Comparison of ENCODE assay signal across 1 cellular context in genomic region chr19:58519355-58520256, GRCh38.
TF ChIP-seq lines count a peak whose summit lies in the region.

ZBTB45 (minus strand) TSS chr19:58519810; CDS start chr19:58517673, 2,137 bp downstream.

TF ChIP-seq in HepG2, 621 proteins besides CTCF, POLR2A, EP300 and RAD21 (continued from another document and continues in another):
- TF ChIP-seq ZNF512B (CRISPR knock-in tag; IDR thresholded peaks at IDR 0.05; ENCODE audit: borderline replicate concordance) (0 out of 2 replicates have a peak, but pooled peaks have one; percentile 26), ZBTB40 (IDR thresholded peaks at IDR 0.05) (peak; percentile 98), ZBTB40 (CRISPR knock-in tag; IDR thresholded peaks at IDR 0.05) (peak; percentile 92), HHEX (CRISPR knock-in tag; IDR thresholded peaks at IDR 0.05) (no peak), FLYWCH1 (CRISPR knock-in tag; IDR thresholded peaks at IDR 0.05) (no peak), ZNF614 (CRISPR knock-in tag; IDR thresholded peaks at IDR 0.05; ENCODE audit: borderline replicate concordance) (peak; percentile 86), ZNF138 (CRISPR knock-in tag; IDR thresholded peaks at IDR 0.05; ENCODE audit: low read depth) (peak; percentile 91), ZNF629 (CRISPR knock-in tag; conservative IDR thresholded peaks at IDR 0.05) (peak; percentile 56), TCF7L2 (IDR thresholded peaks at IDR 0.05; ENCODE audit: low read depth, low read length) (no peak), HNF4G (IDR thresholded peaks at IDR 0.05; ENCODE audit: borderline replicate concordance, low read depth, low read length) (no peak), HNF4G (CRISPR knock-in tag; IDR thresholded peaks at IDR 0.05; ENCODE audit: borderline replicate concordance, low read depth) (0 out of 2 replicates have a peak, but pooled peaks have one; percentile 56), HNRNPLL (IDR thresholded peaks at IDR 0.05; ENCODE audit: low read depth, low read length, poor library complexity, severe bottlenecking) (peak; percentile 95), ZNF883 (CRISPR knock-in tag; IDR thresholded peaks at IDR 0.05; ENCODE audit: not compliant biosample characterization) (peak; percentile 96), SOX13 (IDR thresholded peaks at IDR 0.05) (no peak), SOX13 (CRISPR knock-in tag; conservative IDR thresholded peaks at IDR 0.05 in 1 of 2, IDR thresholded peaks at IDR 0.05 in 1 of 2) (peak in 1 of 2 experiments; percentile 68; a peak in 2 of 4 replicates), RFXANK (CRISPR knock-in tag; IDR thresholded peaks at IDR 0.05) (peak; percentile 83), MTF1 (CRISPR knock-in tag; IDR thresholded peaks at IDR 0.05) (peak; percentile 77; the same call in 1 of the 2 replicates), ZNF607 (CRISPR knock-in tag; IDR thresholded peaks at IDR 0.05; ENCODE audit: borderline replicate concordance) (peak; percentile 89; the same call in 1 of the 2 replicates), KLF6 (CRISPR knock-in tag; IDR thresholded peaks at IDR 0.05) (peak; percentile 87), TFDP1 (CRISPR knock-in tag; IDR thresholded peaks at IDR 0.05; ENCODE audit: borderline replicate concordance) (peak; percentile 77), ZNF274 (CRISPR knock-in tag; IDR thresholded peaks at IDR 0.05) (peak; percentile 88), JUNB (CRISPR knock-in tag; IDR thresholded peaks at IDR 0.05; ENCODE audit: borderline replicate concordance) (peak; percentile 71; the same call in 1 of the 2 replicates), PCBP2 (optimal IDR thresholded peaks at IDR 0.05; ENCODE audit: low read depth, low read length, poor library complexity, severe bottlenecking) (no peak), HOXD1 (CRISPR knock-in tag; IDR thresholded peaks at IDR 0.05) (peak; percentile 90), TOPORS (CRISPR knock-in tag; IDR thresholded peaks at IDR 0.05) (peak; percentile 46; the same call in 1 of the 2 replicates), NFE2 (CRISPR knock-in tag; IDR thresholded peaks at IDR 0.05) (0 out of 2 replicates have a peak, but pooled peaks have one; percentile 13), FOXC1 (CRISPR knock-in tag; IDR thresholded peaks at IDR 0.05; ENCODE audit: borderline replicate concordance) (peak; percentile 98), ADNP (CRISPR knock-in tag; IDR thresholded peaks at IDR 0.05) (no peak)
- TF ChIP-seq, protein P1, sequence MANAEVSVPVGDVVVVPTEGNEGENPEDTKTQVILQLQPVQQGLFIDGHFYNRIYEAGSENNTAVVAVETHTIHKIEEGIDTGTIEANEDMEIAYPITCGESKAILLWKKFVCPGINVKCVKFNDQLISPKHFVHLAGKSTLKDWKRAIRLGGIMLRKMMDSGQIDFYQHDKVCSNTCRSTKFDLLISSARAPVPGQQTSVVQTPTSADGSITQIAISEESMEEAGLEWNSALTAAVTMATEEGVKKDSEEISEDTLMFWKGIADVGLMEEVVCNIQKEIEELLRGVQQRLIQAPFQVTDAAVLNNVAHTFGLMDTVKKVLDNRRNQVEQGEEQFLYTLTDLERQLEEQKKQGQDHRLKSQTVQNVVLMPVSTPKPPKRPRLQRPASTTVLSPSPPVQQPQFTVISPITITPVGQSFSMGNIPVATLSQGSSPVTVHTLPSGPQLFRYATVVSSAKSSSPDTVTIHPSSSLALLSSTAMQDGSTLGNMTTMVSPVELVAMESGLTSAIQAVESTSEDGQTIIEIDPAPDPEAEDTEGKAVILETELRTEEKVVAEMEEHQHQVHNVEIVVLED (CRISPR knock-in tag; IDR thresholded peaks at IDR 0.05; ENCODE audit: borderline replicate concordance), result peak; percentile 97
- TF ChIP-seq, protein P2, sequence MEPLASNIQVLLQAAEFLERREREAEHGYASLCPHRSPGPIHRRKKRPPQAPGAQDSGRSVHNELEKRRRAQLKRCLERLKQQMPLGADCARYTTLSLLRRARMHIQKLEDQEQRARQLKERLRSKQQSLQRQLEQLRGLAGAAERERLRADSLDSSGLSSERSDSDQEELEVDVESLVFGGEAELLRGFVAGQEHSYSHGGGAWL (CRISPR knock-in tag; IDR thresholded peaks at IDR 0.05), result peak; percentile 79
- TF ChIP-seq, protein P3, sequence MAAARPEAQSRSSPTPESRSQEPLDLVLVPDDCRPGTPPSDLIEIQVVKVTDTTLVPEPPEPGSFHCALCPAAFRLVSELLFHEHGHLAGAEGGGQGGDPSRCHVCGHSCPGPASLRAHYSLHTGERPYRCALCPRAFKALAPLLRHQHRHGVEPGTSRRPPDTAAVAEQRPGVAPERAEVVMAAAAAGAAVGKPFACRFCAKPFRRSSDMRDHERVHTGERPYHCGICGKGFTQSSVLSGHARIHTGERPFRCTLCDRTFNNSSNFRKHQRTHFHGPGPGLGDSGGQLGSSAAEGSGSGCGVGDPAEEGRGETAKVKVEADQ (CRISPR knock-in tag; IDR thresholded peaks at IDR 0.05; ENCODE audit: borderline replicate concordance), result peak; percentile 98
- TF ChIP-seq, protein P4, sequence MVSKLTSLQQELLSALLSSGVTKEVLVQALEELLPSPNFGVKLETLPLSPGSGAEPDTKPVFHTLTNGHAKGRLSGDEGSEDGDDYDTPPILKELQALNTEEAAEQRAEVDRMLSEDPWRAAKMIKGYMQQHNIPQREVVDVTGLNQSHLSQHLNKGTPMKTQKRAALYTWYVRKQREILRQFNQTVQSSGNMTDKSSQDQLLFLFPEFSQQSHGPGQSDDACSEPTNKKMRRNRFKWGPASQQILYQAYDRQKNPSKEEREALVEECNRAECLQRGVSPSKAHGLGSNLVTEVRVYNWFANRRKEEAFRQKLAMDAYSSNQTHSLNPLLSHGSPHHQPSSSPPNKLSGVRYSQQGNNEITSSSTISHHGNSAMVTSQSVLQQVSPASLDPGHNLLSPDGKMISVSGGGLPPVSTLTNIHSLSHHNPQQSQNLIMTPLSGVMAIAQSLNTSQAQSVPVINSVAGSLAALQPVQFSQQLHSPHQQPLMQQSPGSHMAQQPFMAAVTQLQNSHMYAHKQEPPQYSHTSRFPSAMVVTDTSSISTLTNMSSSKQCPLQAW (CRISPR knock-in tag; IDR thresholded peaks at IDR 0.05), result peak; percentile 98
- TF ChIP-seq, protein P5, sequence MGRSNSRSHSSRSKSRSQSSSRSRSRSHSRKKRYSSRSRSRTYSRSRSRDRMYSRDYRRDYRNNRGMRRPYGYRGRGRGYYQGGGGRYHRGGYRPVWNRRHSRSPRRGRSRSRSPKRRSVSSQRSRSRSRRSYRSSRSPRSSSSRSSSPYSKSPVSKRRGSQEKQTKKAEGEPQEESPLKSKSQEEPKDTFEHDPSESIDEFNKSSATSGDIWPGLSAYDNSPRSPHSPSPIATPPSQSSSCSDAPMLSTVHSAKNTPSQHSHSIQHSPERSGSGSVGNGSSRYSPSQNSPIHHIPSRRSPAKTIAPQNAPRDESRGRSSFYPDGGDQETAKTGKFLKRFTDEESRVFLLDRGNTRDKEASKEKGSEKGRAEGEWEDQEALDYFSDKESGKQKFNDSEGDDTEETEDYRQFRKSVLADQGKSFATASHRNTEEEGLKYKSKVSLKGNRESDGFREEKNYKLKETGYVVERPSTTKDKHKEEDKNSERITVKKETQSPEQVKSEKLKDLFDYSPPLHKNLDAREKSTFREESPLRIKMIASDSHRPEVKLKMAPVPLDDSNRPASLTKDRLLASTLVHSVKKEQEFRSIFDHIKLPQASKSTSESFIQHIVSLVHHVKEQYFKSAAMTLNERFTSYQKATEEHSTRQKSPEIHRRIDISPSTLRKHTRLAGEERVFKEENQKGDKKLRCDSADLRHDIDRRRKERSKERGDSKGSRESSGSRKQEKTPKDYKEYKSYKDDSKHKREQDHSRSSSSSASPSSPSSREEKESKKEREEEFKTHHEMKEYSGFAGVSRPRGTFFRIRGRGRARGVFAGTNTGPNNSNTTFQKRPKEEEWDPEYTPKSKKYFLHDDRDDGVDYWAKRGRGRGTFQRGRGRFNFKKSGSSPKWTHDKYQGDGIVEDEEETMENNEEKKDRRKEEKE (IDR thresholded peaks at IDR 0.05), result no peak
